ENCODE assay signal across 8 cellular contexts in the genomic region with DNA sequence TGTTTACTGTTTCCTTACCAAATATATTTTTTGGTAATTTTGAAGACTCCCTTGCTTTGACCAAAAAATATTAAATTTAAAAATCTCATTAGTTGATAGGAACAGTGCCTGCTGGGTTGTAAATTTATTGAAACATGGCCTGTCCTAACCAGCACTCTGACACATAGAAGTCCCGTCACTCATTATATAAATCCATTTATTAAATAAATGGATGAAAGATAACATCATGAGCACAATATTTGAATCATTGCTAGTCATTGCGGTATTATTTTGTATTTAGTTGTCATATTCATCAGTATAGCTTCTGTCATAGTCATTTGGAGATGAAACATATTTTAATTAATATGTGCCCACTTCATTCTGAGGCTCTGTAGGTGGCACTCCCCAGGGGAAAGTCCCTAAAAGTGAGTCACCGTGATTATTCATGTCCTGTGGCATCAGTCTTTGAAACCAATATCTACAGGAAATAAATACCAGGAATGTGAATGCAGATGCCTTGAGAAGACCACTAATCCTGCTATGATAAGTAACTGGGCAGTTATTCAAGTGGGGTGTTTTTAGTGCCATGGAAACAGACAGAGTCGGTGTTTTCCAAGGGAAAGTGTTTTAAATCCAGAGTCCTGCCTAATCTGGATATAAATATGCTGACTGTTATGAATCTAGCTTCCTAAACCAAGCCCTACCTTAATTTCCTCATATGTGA.
DNase-seq lines count a peak whose midpoint lies in the region; ATAC-seq and TF ChIP-seq lines count a peak whose summit lies in the region.

No MANE protein-coding gene starts in this region.

- no peaks in the 10 kb centered on the region for H3K27me3 ChIP-seq in AG04450 (ENCODE audit: control insufficient read depth, insufficient read depth, low read length)

- H3K4me1 Mint-ChIP-seq in stimulated activated naive CD8-positive, alpha-beta T cell treated with anti-CD3 and anti-CD28 coated beads, Interleukin-15, Interleukin-2, amounts not matched to agents 100 ng/mL and 50 ng/mL, for 24 hours (ENCODE audit: low read depth), result peaks cover 40% of the 10 kb centered on the region

- peak overlapping the region; percentile 71 for H3K27ac ChIP-seq in AG04450 (ENCODE audit: low read depth, low read length)

- no peak overlapping the region for H3K4me3 ChIP-seq in AG04450 (ENCODE audit: low read depth, low read length)

- H3K4me3 Mint-ChIP-seq in stimulated activated naive CD8-positive, alpha-beta T cell treated with anti-CD3 and anti-CD28 coated beads, Interleukin-15, Interleukin-2, amounts not matched to agents 100 ng/mL and 50 ng/mL, for 24 hours, result peak overlapping the region; percentile 23

- POLR2A ChIA-PET in AG04450 (lab: Yijun Ruan, JAX), result interaction anchor here (0.5 to 0.8 kb wide), 2 partner anchors 607 to 1024 kb away, joined by 4 read pairs; no protein-coding TSS in a partner anchor

- peak; percentile 11 for ATAC-seq in HG03064 (IDR thresholded peaks at IDR 0.05; ENCODE audit: low read depth, unreplicated experiment)
- no peak for ATAC-seq in HG03135 (IDR thresholded peaks at IDR 0.05; ENCODE audit: unreplicated experiment)
- no peak for ATAC-seq in HG02852 (IDR thresholded peaks at IDR 0.05; ENCODE audit: unreplicated experiment)

- no peaks in the 10 kb centered on the region for H3K36me3 Mint-ChIP-seq in stimulated activated naive CD8-positive, alpha-beta T cell treated with anti-CD3 and anti-CD28 coated beads, Interleukin-15, Interleukin-2, amounts not matched to agents 100 ng/mL and 50 ng/mL, for 24 hours (ENCODE audit: low read depth)

- no peak for TF ChIP-seq CTCF in AG04450 (IDR thresholded peaks at IDR 0.05; ENCODE audit: low read depth, low read length)

- H3K27me3 Mint-ChIP-seq in stimulated activated naive CD8-positive, alpha-beta T cell treated with anti-CD3 and anti-CD28 coated beads, Interleukin-15, Interleukin-2, amounts not matched to agents 100 ng/mL and 50 ng/mL, for 24 hours, result peaks cover 17% of the 10 kb centered on the region

- H3K9me3 Mint-ChIP-seq in stimulated activated naive CD8-positive, alpha-beta T cell treated with anti-CD3 and anti-CD28 coated beads, Interleukin-15, Interleukin-2, amounts not matched to agents 100 ng/mL and 50 ng/mL, for 24 hours, result no peaks in the 10 kb centered on the region

- CTCF ChIA-PET in AG04450 (lab: Charles Lee), result interaction anchor here (0.5 to 1.4 kb wide), 3 partner anchors 290 to 1015 kb away, joined by 3 to 8 read pairs (median 4); no protein-coding TSS in a partner anchor

- H3K27ac Mint-ChIP-seq in stimulated activated naive CD8-positive, alpha-beta T cell treated with anti-CD3 and anti-CD28 coated beads, Interleukin-15, Interleukin-2, amounts not matched to agents 100 ng/mL and 50 ng/mL, for 24 hours, result peak overlapping the region; percentile 88

- H3K9me3 ChIP-seq in AG04450 (ENCODE audit: control insufficient read depth, insufficient read depth, low read length), result no peaks in the 10 kb centered on the region

- DNase-seq in AG04450 (ENCODE audit: low read depth, low spot score) (peak; percentile 72), kidney glomerular epithelial cell (lab: John Stamatoyannopoulos, UW) (peak; percentile 97), NCI-H128 (lab: John Stamatoyannopoulos, UW; ENCODE audit: unreplicated experiment) (no peak)
- DNase-seq in activated T-helper 9 cell treated with anti-CD3 and anti-CD28 coated beads, Interleukin-2, amount 50 U/mL, for 16 hours (ENCODE audit: low read depth), result peak; percentile 19
